Comparison of ENCODE assay signal across 19 cellular contexts in the genomic region with DNA sequence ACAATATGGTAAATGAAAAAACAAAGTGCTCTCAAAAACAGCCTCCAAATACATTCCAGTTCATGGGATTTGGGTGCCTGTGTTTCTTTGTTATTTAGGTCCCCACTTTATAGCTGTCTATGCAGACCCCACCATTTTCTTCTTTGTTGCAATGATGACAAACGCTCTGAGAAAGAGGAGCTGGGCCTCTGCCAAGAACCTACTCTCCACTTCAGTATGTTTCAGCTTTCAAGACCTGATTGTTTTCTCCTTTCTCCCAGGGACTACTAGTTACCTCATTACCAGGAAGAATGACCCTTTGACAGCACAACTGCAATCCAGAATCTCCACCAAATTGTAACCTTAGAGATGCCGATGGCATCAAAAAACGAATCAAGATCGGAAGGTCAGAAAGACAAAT.
"Had no signal": no experiment of that assay in that cellular context is flagged by ENCODE, and none has a peak within 500 bp of the region (broad histone marks: within the 10 kb centered on the region; RNA-seq: fewer than 3 reads in every experiment).

No MANE protein-coding gene starts in this region.

- H3K4me3 ChIP-seq: breast epithelium, coronary artery, gastrocnemius medialis, heart left ventricle, left lung, thyroid gland had no signal

- ATAC-seq: activated naive CD8-positive, alpha-beta T cell treated with anti-CD3 and anti-CD28 coated beads, Interleukin-2, amount 50 U/mL, for 24 hours; gastrocnemius medialis; heart left ventricle; left lung had no signal

- DNase-seq: activated CD4-positive, alpha-beta T cell treated with anti-CD3 and anti-CD28 coated beads for 1 hour; activated CD8-positive, alpha-beta memory T cell treated with anti-CD3 and anti-CD28 coated beads for 24 hours; activated CD8-positive, alpha-beta memory T cell treated with anti-CD3 and anti-CD28 coated beads, Interleukin-2, amount 50 U/mL, for 48 hours; activated effector memory CD4-positive, alpha-beta T cell treated with Interleukin-2 at 50 U/mL for 16 hours; activated naive CD4-positive, alpha-beta T cell treated with anti-CD3 and anti-CD28 coated beads, Interleukin-2, amount 10 ng/mL, durations not matched to agents 7 days and 5 days; activated naive CD8-positive, alpha-beta T cell treated with anti-CD3 and anti-CD28 coated beads, Interleukin-2, amount 50 U/mL, for 24 hours; activated T-cell treated with anti-CD3 and anti-CD28 coated beads, Interleukin-2, amount 50 U/mL, for 48 hours; anterior cingulate cortex; gastrocnemius medialis; heart left ventricle; left lung; retina; stimulated activated CD4-positive, alpha-beta T cell treated with anti-CD3 and anti-CD28 coated beads, Interleukin-12 subunit alpha, Interleukin-12 subunit beta, amount 100 ng/mL, for 4 hours; stimulated activated CD4-positive, alpha-beta T cell treated with anti-CD3 and anti-CD28 coated beads, Interleukin-1b, Interleukin-23, amount 100 ng/mL, for 48 hours; stimulated activated CD8-positive, alpha-beta memory T cell treated with anti-CD3 and anti-CD28 coated beads, Interleukin-4, amount 100 ng/mL, for 48 hours; stimulated activated naive CD4-positive, alpha-beta T cell; thyroid gland had no signal
